8 cellular contexts compared by ENCODE assay signal in genomic region chr15:52010633-52011595, GRCh38. TPM values are rescaled to one million over a fixed set of nuclear protein-coding genes. Genes with fewer than 3 reads are reported as not detected.
DNase-seq lines count a peak whose midpoint lies in the region; ATAC-seq and TF ChIP-seq lines count a peak whose summit lies in the region.

No MANE protein-coding gene starts in this region.

- POLR2A ChIA-PET in Panc1 (lab: Charles Lee) = no interaction called here

- WGBS in esophagus, 2 donors = 57 to 64% methylated on average over 14 of the region's 14 CpGs

- no peaks in the 10 kb centered on the region for H3K9me3 ChIP-seq in Panc1 (ENCODE audit: control insufficient read depth, insufficient read depth, low read depth, low read length)
- no peaks in the 10 kb centered on the region for H3K9me3 ChIP-seq in esophagus (ENCODE audit: control insufficient read depth in 2 of 2, insufficient read depth in 1 of 2, low read depth in 1 of 2, low read length in 1 of 2)

- intact Hi-C loops in Panc1 (cut with micrococcal nuclease; ENCODE audit: unreplicated experiment) = no loop called here

- peak overlapping the region; percentile 13 for H3K27ac Mint-ChIP-seq in stimulated activated naive CD8-positive, alpha-beta T cell treated with anti-CD3 and anti-CD28 coated beads, Interleukin-15, Interleukin-2, amounts not matched to agents 100 ng/mL and 50 ng/mL, for 24 hours

- TF ChIP-seq CTCF in Panc1 (IDR thresholded peaks at IDR 0.05) = no peak

- H3K9me3 Mint-ChIP-seq in stimulated activated naive CD8-positive, alpha-beta T cell treated with anti-CD3 and anti-CD28 coated beads, Interleukin-15, Interleukin-2, amounts not matched to agents 100 ng/mL and 50 ng/mL, for 24 hours = no peaks in the 10 kb centered on the region

- H3K27ac ChIP-seq in Panc1 (ENCODE audit: low read length) = 0 out of 2 replicates have a peak overlapping the region, but pooled peaks have one; percentile 25
- H3K27ac ChIP-seq in esophagus (ENCODE audit: low read depth in 2 of 2, low read length in 1 of 2) = peak overlapping the region; percentile 78 to 91

- in situ Hi-C loops in Panc1 (cut with HindIII; ENCODE audit: low pct_unique_long_range_greater_than_20kb, low sequenced_read_pairs) = no loop called here

- BruUV-seq in Panc1 (replicated peaks; lab: Mats Ljungman, UMichigan) = no TSS peak

- H3K36me3 Mint-ChIP-seq in stimulated activated naive CD8-positive, alpha-beta T cell treated with anti-CD3 and anti-CD28 coated beads, Interleukin-15, Interleukin-2, amounts not matched to agents 100 ng/mL and 50 ng/mL, for 24 hours (ENCODE audit: low read depth) = no peaks in the 10 kb centered on the region

- H3K27me3 ChIP-seq in Panc1 (ENCODE audit: control insufficient read depth, insufficient read depth, low read length) (no peaks in the 10 kb centered on the region), esophagus (ENCODE audit: control insufficient read depth in 1 of 2, insufficient read depth in 2 of 2, low read length in 2 of 2) (no peaks in the 10 kb centered on the region)

- ATAC-seq in Panc1 (peak; percentile 67), GM21737 (IDR thresholded peaks at IDR 0.05; ENCODE audit: unreplicated experiment) (no peak), left lobe of liver (no peak)

- H3K4me3 Mint-ChIP-seq in stimulated activated naive CD8-positive, alpha-beta T cell treated with anti-CD3 and anti-CD28 coated beads, Interleukin-15, Interleukin-2, amounts not matched to agents 100 ng/mL and 50 ng/mL, for 24 hours = no peak overlapping the region

- H3K4me3 ChIP-seq in Panc1 (ENCODE audit: low read depth in 2 of 2, low read length in 2 of 2) (no peak overlapping the region), esophagus (ENCODE audit: low read depth in 1 of 2, low read length in 2 of 2) (no peak overlapping the region)

- CTCF ChIA-PET in Panc1 (lab: Charles Lee) = no interaction called here

- H3K27me3 Mint-ChIP-seq in stimulated activated naive CD8-positive, alpha-beta T cell treated with anti-CD3 and anti-CD28 coated beads, Interleukin-15, Interleukin-2, amounts not matched to agents 100 ng/mL and 50 ng/mL, for 24 hours = no peaks in the 10 kb centered on the region

- H3K4me1 Mint-ChIP-seq in stimulated activated naive CD8-positive, alpha-beta T cell treated with anti-CD3 and anti-CD28 coated beads, Interleukin-15, Interleukin-2, amounts not matched to agents 100 ng/mL and 50 ng/mL, for 24 hours (ENCODE audit: low read depth) = peaks cover 71% of the 10 kb centered on the region

- peak; percentile 88 for DNase-seq in activated CD4-positive, alpha-beta T cell treated with anti-CD3 and anti-CD28 coated beads for 48 hours
- no peak for DNase-seq in activated CD4-positive, alpha-beta T cell treated with anti-CD3 and anti-CD28 coated beads, Interleukin-2, amount 50 U/mL, for 1 hour
- DNase-seq in Panc1 (ENCODE audit: low read depth, low spot score) = peak; percentile 89
- DNase-seq in NCI-H2081 treated with DMSO at 0.1 percent for 48 hours (lab: John Stamatoyannopoulos, UW) = no peak
- no peak for DNase-seq in left lobe of liver (ENCODE audit: low spot score)

- H3K36me3 ChIP-seq in Panc1 (ENCODE audit: control insufficient read depth, insufficient read depth, low read length) (no peaks in the 10 kb centered on the region), esophagus (ENCODE audit: control insufficient read depth in 2 of 2, insufficient read depth in 2 of 2, low read length in 1 of 2) (no peaks in the 10 kb centered on the region)

- H3K4me1 ChIP-seq in Panc1 (ENCODE audit: control insufficient read depth, insufficient read depth, low read length) = peaks cover 12% of the 10 kb centered on the region
- no peaks in the 10 kb centered on the region for H3K4me1 ChIP-seq in esophagus (ENCODE audit: control insufficient read depth in 2 of 2, insufficient read depth in 2 of 2, low read length in 1 of 2)

RNA-seq across cellular contexts. Expression of gene MAPK6, which starts 8.1 kb away (rescaled TPM):
- total RNA-seq in Panc1 (2021; ENCODE audit: unreplicated experiment) (66.6 TPM), left lobe of liver (20.0 TPM)
- 30.3 TPM for polyA plus RNA-seq in Panc1 (2012; ENCODE audit: insufficient read length)
- polyA plus RNA-seq in esophagus = 10 to 100 TPM; 14.5 to 24.1 TPM

RNA-seq across cellular contexts. Expression of gene LEO1, which starts 39.3 kb away (rescaled TPM):
- total RNA-seq in Panc1 (2021; ENCODE audit: unreplicated experiment) = 30.1 TPM
- 21.1 TPM for polyA plus RNA-seq in Panc1 (2012; ENCODE audit: insufficient read length)
- 10 to 100 TPM in 1 of 2 donors, 1 to 10 TPM in 1; 9.5 to 19.6 TPM for polyA plus RNA-seq in esophagus
- 10.1 TPM for total RNA-seq in left lobe of liver

Comparison
In these comparisons a context has a peak if more than half of its experiments do, and no peak if none do; other contexts are left out.
1. DNase-seq: peak in activated CD4-positive, alpha-beta T cell treated with anti-CD3 and anti-CD28 coated beads for 48 hours (single experiment) and Panc1 (single experiment); none in activated CD4-positive, alpha-beta T cell treated with anti-CD3 and anti-CD28 coated beads, Interleukin-2, amount 50 U/mL, for 1 hour (single experiment), NCI-H2081 treated with DMSO at 0.1 percent for 48 hours (single experiment) and left lobe of liver (single experiment).